Comparison of ENCODE assay signal across 22 cellular contexts in the genomic region with DNA sequence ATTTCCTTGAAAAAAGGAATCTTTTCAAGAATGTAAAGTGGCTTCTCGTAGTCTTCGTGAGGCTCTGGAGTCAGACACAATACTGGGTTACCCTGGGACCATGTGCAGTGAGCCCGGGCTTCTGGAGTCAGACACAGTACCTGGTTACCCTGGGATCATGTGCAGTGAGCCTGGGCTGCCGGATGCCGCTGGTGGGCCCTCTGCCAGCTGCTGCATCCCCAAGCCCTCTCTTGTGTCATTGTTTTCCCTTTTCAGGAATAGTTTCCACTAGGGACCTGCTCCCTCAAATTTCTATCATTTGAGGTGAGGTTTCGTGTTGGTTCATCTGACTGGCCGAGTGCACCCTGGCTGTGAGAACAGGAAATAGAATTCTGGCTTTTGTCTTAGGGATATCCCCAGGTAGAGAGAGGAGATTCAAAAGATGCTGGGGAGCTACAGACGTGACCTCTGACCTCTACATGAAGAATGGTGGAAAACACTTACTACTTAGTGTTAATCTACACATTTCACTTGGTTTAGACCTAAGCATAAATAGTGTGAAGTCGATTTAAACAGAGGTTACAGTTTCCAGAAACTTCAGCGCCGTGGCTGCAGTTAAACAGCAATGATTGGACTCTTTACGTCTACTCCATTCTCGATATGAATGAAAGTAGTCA. TPM values are rescaled to one million over a fixed set of nuclear protein-coding genes. Genes with fewer than 3 reads are reported as not detected.
DNase-seq lines count a peak whose midpoint lies in the region; ATAC-seq and TF ChIP-seq lines count a peak whose summit lies in the region.
"Had no signal": no experiment of that assay in that cellular context is flagged by ENCODE, and none has a peak within 500 bp of the region (broad histone marks: within the 10 kb centered on the region; RNA-seq: fewer than 3 reads in every experiment).

No MANE protein-coding gene starts in this region.

- H3K36me3 ChIP-seq in CD8-positive, alpha-beta T cell (ENCODE audit: insufficient read depth, low read length) = no peaks in the 10 kb centered on the region
- H3K36me3 ChIP-seq in naive thymus-derived CD4-positive, alpha-beta T cell (ENCODE audit: control insufficient read depth in 2 of 3, insufficient read depth in 3 of 3, low read length in 3 of 3) = no peaks in the 10 kb centered on the region
- H3K36me3 ChIP-seq: suprapubic skin, vagina had no signal

- no peaks in the 10 kb centered on the region for H3K9me3 ChIP-seq in CD8-positive, alpha-beta T cell (ENCODE audit: low read length)
- no peaks in the 10 kb centered on the region for H3K9me3 ChIP-seq in naive thymus-derived CD4-positive, alpha-beta T cell (ENCODE audit: control insufficient read depth in 2 of 3, low read length in 3 of 3)
- H3K9me3 ChIP-seq: left ventricle myocardium inferior, suprapubic skin, vagina had no signal

- no peak overlapping the region for H3K4me3 Mint-ChIP-seq in activated T-cell treated with anti-CD3 and anti-CD28 coated beads, Interleukin-2, amount 50 U/mL, for 24 hours
- H3K4me3 Mint-ChIP-seq in CD8-positive, alpha-beta T cell = no peak overlapping the region
- no peak overlapping the region for H3K4me3 Mint-ChIP-seq in activated CD8-positive, alpha-beta T cell treated with anti-CD3 and anti-CD28 coated beads, Interleukin-2, amount 10 ng/mL, durations not matched to agents 7 days and 5 days
- H3K4me3 Mint-ChIP-seq in naive thymus-derived CD4-positive, alpha-beta T cell = peak overlapping the region in 9 of 10 donors; percentile 2 to 75 (median 26)
- H3K4me3 Mint-ChIP-seq: H9, mesothelial cell of epicardium, nephron progenitor cell had no signal

- H3K27me3 Mint-ChIP-seq in activated T-cell treated with anti-CD3 and anti-CD28 coated beads, Interleukin-2, amount 50 U/mL, for 24 hours = no peaks in the 10 kb centered on the region
- H3K27me3 Mint-ChIP-seq in CD8-positive, alpha-beta T cell (ENCODE audit: low read depth) = no peaks in the 10 kb centered on the region
- no peaks in the 10 kb centered on the region for H3K27me3 Mint-ChIP-seq in activated CD8-positive, alpha-beta T cell treated with anti-CD3 and anti-CD28 coated beads, Interleukin-2, amount 10 ng/mL, durations not matched to agents 7 days and 5 days (ENCODE audit: low read depth)
- no peaks in the 10 kb centered on the region for H3K27me3 Mint-ChIP-seq in naive thymus-derived CD4-positive, alpha-beta T cell

- peak overlapping the region; percentile 37 for H3K27ac Mint-ChIP-seq in activated T-cell treated with anti-CD3 and anti-CD28 coated beads, Interleukin-2, amount 50 U/mL, for 24 hours
- peak overlapping the region; percentile 16 for H3K27ac Mint-ChIP-seq in CD8-positive, alpha-beta T cell
- H3K27ac Mint-ChIP-seq in activated CD8-positive, alpha-beta T cell treated with anti-CD3 and anti-CD28 coated beads, Interleukin-2, amount 10 ng/mL, durations not matched to agents 7 days and 5 days = peak overlapping the region; percentile 5
- peak overlapping the region; percentile 8 to 98 (median 85) for H3K27ac Mint-ChIP-seq in naive thymus-derived CD4-positive, alpha-beta T cell
- H3K27ac Mint-ChIP-seq: mesothelial cell of epicardium, nephron progenitor cell had no signal

- no peak for DNase-seq in activated T-cell treated with anti-CD3 and anti-CD28 coated beads, Interleukin-2, amount 50 U/mL, for 24 hours
- DNase-seq in activated T-cell treated with anti-CD3 and anti-CD28 coated beads, Interleukin-2, amount 50 U/mL, for 1 hour = no peak
- peak in 1 of 7 experiments; percentile 35 for DNase-seq in CD8-positive, alpha-beta T cell
- no peak for DNase-seq in activated CD8-positive, alpha-beta T cell treated with anti-CD3 and anti-CD28 coated beads, Interleukin-2, amount 10 ng/mL, durations not matched to agents 7 days and 5 days
- no peak for DNase-seq in naive thymus-derived CD4-positive, alpha-beta T cell
- DNase-seq in NCI-H2107 treated with DMSO at 0.1 percent for 48 hours (lab: John Stamatoyannopoulos, UW; ENCODE audit: unreplicated experiment) (no peak), NCI-H526 treated with DMSO at 0.1 percent for 48 hours (lab: John Stamatoyannopoulos, UW) (no peak)
- DNase-seq: erythroblast, foreskin melanocyte, GF-D8, H9, left ventricle myocardium inferior, NCI-H2081, nephron progenitor cell, posterior cingulate gyrus, SIG-M5 had no signal

- no peaks in the 10 kb centered on the region for H3K27me3 ChIP-seq in CD8-positive, alpha-beta T cell (ENCODE audit: insufficient read depth, low read length)
- no peaks in the 10 kb centered on the region for H3K27me3 ChIP-seq in naive thymus-derived CD4-positive, alpha-beta T cell (ENCODE audit: control insufficient read depth in 2 of 2, insufficient read depth in 2 of 2, low read length in 2 of 2)
- H3K27me3 ChIP-seq: hepatocyte, suprapubic skin, vagina had no signal

- peaks cover 95% of the 10 kb centered on the region for H3K4me1 Mint-ChIP-seq in activated T-cell treated with anti-CD3 and anti-CD28 coated beads, Interleukin-2, amount 50 U/mL, for 24 hours (ENCODE audit: low read depth)
- peaks cover 93% of the 10 kb centered on the region for H3K4me1 Mint-ChIP-seq in CD8-positive, alpha-beta T cell (ENCODE audit: low read depth)
- peaks cover 96% of the 10 kb centered on the region for H3K4me1 Mint-ChIP-seq in activated CD8-positive, alpha-beta T cell treated with anti-CD3 and anti-CD28 coated beads, Interleukin-2, amount 10 ng/mL, durations not matched to agents 7 days and 5 days (ENCODE audit: low read depth)
- peaks cover 76 to 98% (median 96%) of the 10 kb centered on the region in 7 donors for H3K4me1 Mint-ChIP-seq in naive thymus-derived CD4-positive, alpha-beta T cell

- CTCF ChIA-PET in CD8-positive, alpha-beta T cell (lab: Charles Lee) = interaction anchor here (1.7 to 2.7 kb wide), 2 partner anchors 8 to 44 kb away, joined by 4 to 16 read pairs; no protein-coding TSS in a partner anchor
- CTCF ChIA-PET in activated CD8-positive, alpha-beta T cell treated with anti-CD3 and anti-CD28 coated beads, Interleukin-2, amount 10 ng/mL, durations not matched to agents 7 days and 5 days (lab: Charles Lee) = interaction anchor here (1.6 to 3.4 kb wide), 4 partner anchors 13 to 52 kb away, joined by 4 to 20 read pairs (median 10); no protein-coding TSS in a partner anchor
- CTCF ChIA-PET in naive thymus-derived CD4-positive, alpha-beta T cell (lab: Charles Lee) = interaction anchor here (1.1 to 1.7 kb wide), 2 partner anchors 29 to 135 kb away, joined by 3 to 5 read pairs; no protein-coding TSS in a partner anchor

- H3K4me1 ChIP-seq in CD8-positive, alpha-beta T cell (ENCODE audit: insufficient read depth, low read length) = peaks cover 97% of the 10 kb centered on the region
- H3K4me1 ChIP-seq in naive thymus-derived CD4-positive, alpha-beta T cell (ENCODE audit: control insufficient read depth in 2 of 2, insufficient read depth in 2 of 2, low read length in 2 of 2) = peaks cover 78 to 84% of the 10 kb centered on the region in 2 donors

- H3K4me3 ChIP-seq in CD8-positive, alpha-beta T cell (ENCODE audit: low read depth, low read length) = no peak overlapping the region
- H3K4me3 ChIP-seq in naive thymus-derived CD4-positive, alpha-beta T cell (ENCODE audit: low read length) = no peak overlapping the region
- H3K4me3 ChIP-seq: hepatocyte, left ventricle myocardium inferior, suprapubic skin, vagina had no signal

- POLR2A ChIA-PET in CD8-positive, alpha-beta T cell (lab: Charles Lee) = interaction anchor here (1.3 kb wide), 1 partner anchor 8 kb away, joined by 3 read pairs; no protein-coding TSS in a partner anchor
- POLR2A ChIA-PET in activated CD8-positive, alpha-beta T cell treated with anti-CD3 and anti-CD28 coated beads, Interleukin-2, amount 10 ng/mL, durations not matched to agents 7 days and 5 days (lab: Charles Lee) = no interaction called here
- POLR2A ChIA-PET in naive thymus-derived CD4-positive, alpha-beta T cell (lab: Charles Lee) = no interaction called here

- intact Hi-C loops in CD8-positive, alpha-beta T cell (cut with DNase I, micrococcal nuclease) = loop anchor here in 1 of 2 experiments (5.0 kb wide), 1 partner anchor 428 kb away; a partner anchor contains a TSS
- intact Hi-C loops in naive thymus-derived CD4-positive, alpha-beta T cell (cut with micrococcal nuclease) = no loop called here

- H3K36me3 Mint-ChIP-seq in activated T-cell treated with anti-CD3 and anti-CD28 coated beads, Interleukin-2, amount 50 U/mL, for 24 hours (ENCODE audit: low read depth) = peaks cover 35% of the 10 kb centered on the region
- peaks cover 7% of the 10 kb centered on the region for H3K36me3 Mint-ChIP-seq in CD8-positive, alpha-beta T cell
- peaks cover 48% of the 10 kb centered on the region for H3K36me3 Mint-ChIP-seq in activated CD8-positive, alpha-beta T cell treated with anti-CD3 and anti-CD28 coated beads, Interleukin-2, amount 10 ng/mL, durations not matched to agents 7 days and 5 days (ENCODE audit: low read depth)
- peaks cover 0 to 23% (median 6%) of the 10 kb centered on the region in 5 donors for H3K36me3 Mint-ChIP-seq in naive thymus-derived CD4-positive, alpha-beta T cell

- no peaks in the 10 kb centered on the region for H3K9me3 Mint-ChIP-seq in activated T-cell treated with anti-CD3 and anti-CD28 coated beads, Interleukin-2, amount 50 U/mL, for 24 hours
- no peaks in the 10 kb centered on the region for H3K9me3 Mint-ChIP-seq in CD8-positive, alpha-beta T cell
- no peaks in the 10 kb centered on the region for H3K9me3 Mint-ChIP-seq in activated CD8-positive, alpha-beta T cell treated with anti-CD3 and anti-CD28 coated beads, Interleukin-2, amount 10 ng/mL, durations not matched to agents 7 days and 5 days (ENCODE audit: insufficient read depth)
- no peaks in the 10 kb centered on the region for H3K9me3 Mint-ChIP-seq in naive thymus-derived CD4-positive, alpha-beta T cell
- H3K9me3 Mint-ChIP-seq: H9, mesothelial cell of epicardium, nephron progenitor cell had no signal

- no peak for ATAC-seq in CD8-positive, alpha-beta T cell
- no peak for ATAC-seq in activated CD8-positive, alpha-beta T cell treated with anti-CD3 and anti-CD28 coated beads, Interleukin-2, amount 10 ng/mL, durations not matched to agents 7 days and 5 days
- ATAC-seq in naive thymus-derived CD4-positive, alpha-beta T cell = no peak
- no peak for ATAC-seq in HG03378 (IDR thresholded peaks at IDR 0.05; ENCODE audit: unreplicated experiment)

- no peak overlapping the region for H3K27ac ChIP-seq in CD8-positive, alpha-beta T cell (ENCODE audit: low read depth, low read length)
- no peak overlapping the region for H3K27ac ChIP-seq in naive thymus-derived CD4-positive, alpha-beta T cell (ENCODE audit: low read depth, low read length)
- H3K27ac ChIP-seq: hepatocyte, left ventricle myocardium inferior, suprapubic skin, vagina, VCaP had no signal

- no peak for TF ChIP-seq CTCF in CD8-positive, alpha-beta T cell (IDR thresholded peaks at IDR 0.05)

RNA-seq across cellular contexts. Expression of a gene that starts 10.6 kb away (rescaled TPM):
- total RNA-seq in CD8-positive, alpha-beta T cell = 10 to 100 TPM; 21.1 to 22.6 TPM
- total RNA-seq in activated CD8-positive, alpha-beta T cell treated with anti-CD3 and anti-CD28 coated beads, Interleukin-2, amount 10 ng/mL, durations not matched to agents 7 days and 5 days = 10 to 100 TPM; 52.9 to 66.2 TPM
- total RNA-seq in naive thymus-derived CD4-positive, alpha-beta T cell = 10 to 100 TPM; 35.7 to 52.2 (median 38.9) TPM
- polyA plus RNA-seq in naive thymus-derived CD4-positive, alpha-beta T cell = 10 to 100 TPM in 1 of 2 donors, 1 to 10 TPM in 1; 6.2 to 11.7 TPM

Comparison
In these comparisons a context has a peak if more than half of its experiments do, and no peak if none do; other contexts are left out.
1. H3K27ac Mint-ChIP-seq: peak in every context shown above with its lines; median percentile 85 in naive thymus-derived CD4-positive, alpha-beta T cell; 37 in activated T-cell treated with anti-CD3 and anti-CD28 coated beads, Interleukin-2, amount 50 U/mL, for 24 hours; 16 in CD8-positive, alpha-beta T cell; 5 in activated CD8-positive, alpha-beta T cell treated with anti-CD3 and anti-CD28 coated beads, Interleukin-2, amount 10 ng/mL, durations not matched to agents 7 days and 5 days.
2. H3K4me3 Mint-ChIP-seq: peak in naive thymus-derived CD4-positive, alpha-beta T cell (9 of 10); none in activated T-cell treated with anti-CD3 and anti-CD28 coated beads, Interleukin-2, amount 50 U/mL, for 24 hours (single experiment), CD8-positive, alpha-beta T cell (single experiment) and activated CD8-positive, alpha-beta T cell treated with anti-CD3 and anti-CD28 coated beads, Interleukin-2, amount 10 ng/mL, durations not matched to agents 7 days and 5 days (single experiment).